In the genomic region with DNA sequence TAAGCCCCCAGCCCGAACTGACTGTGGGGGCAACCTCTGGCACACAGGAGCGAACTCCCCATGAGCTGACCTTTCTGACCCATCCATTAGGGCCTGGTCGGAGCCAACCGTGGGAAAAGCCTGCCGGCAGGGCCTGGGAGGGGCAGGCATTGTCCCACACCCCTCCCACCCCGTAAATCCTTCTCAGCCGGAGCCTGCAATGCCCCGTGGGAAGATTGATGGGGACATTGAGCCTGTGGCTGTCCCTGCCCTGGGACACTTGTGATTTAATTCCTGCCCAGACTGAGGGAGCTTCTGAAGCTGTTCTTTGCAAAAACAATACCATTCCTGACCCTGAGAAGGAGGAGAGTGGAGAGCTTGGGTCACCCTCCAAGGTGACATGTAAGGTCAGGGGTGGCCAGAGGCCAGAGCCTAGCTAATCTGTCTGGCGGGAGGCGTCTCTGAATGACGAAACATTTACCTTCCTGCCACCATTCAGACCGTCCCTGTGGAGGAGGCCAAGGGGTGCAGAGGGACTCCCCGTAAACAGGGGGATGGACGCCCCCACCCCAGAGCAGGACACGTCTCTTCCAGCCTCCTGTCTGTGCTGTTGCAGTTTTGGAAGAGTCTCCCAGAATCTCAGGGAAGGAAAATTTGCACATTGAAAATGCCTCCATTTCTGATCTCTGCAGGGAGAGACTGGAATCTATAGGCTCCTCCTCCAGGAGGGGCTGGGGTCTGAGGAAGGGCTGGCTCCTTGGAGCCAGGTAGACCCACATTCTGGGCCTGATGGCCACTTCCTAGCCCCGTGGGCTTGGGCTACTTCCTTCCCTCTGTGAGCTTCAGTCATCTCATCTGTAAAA, we compare ENCODE assay signal across 21 cellular contexts. TPM values are rescaled to one million over a fixed set of nuclear protein-coding genes. Genes with fewer than 3 reads are reported as not detected.
DNase-seq lines count a peak whose midpoint lies in the region; FAIRE-seq and TF ChIP-seq lines count a peak whose summit lies in the region.
"Had no signal": no experiment of that assay in that cellular context is flagged by ENCODE, and none has a peak within 500 bp of the region (broad histone marks: within the 10 kb centered on the region; RNA-seq: fewer than 3 reads in every experiment).

No MANE protein-coding gene starts in this region.

- peaks cover 24% of the 10 kb centered on the region for H3F3A ChIP-seq in MM.1S (ENCODE audit: insufficient read depth, low read length)

- TF ChIP-seq CTCF in MM.1S (IDR thresholded peaks at IDR 0.05; ENCODE audit: low read length) = no peak
- TF ChIP-seq CTCF in chondrocyte (IDR thresholded peaks at IDR 0.05) = no peak
- no peak for TF ChIP-seq CTCF in suprapubic skin (IDR thresholded peaks at IDR 0.05)
- TF ChIP-seq CTCF in GM13977 (IDR thresholded peaks at IDR 0.05; ENCODE audit: extremely low read depth, insufficient read depth, missing control alignments) = no peak

- H3K9me3 ChIP-seq in MM.1S (replicated peaks; ENCODE audit: insufficient read depth, low read length) (no peaks in the 10 kb centered on the region), mesodermal cell (ENCODE audit: control insufficient read depth, low read length) (no peaks in the 10 kb centered on the region), suprapubic skin (no peaks in the 10 kb centered on the region)
- H3K9me3 ChIP-seq: Caco-2, HAP-1, right lobe of liver, thoracic aorta had no signal

- H3K27me3 Mint-ChIP-seq in chondrocyte (ENCODE audit: low read depth) = no peaks in the 10 kb centered on the region
- H3K27me3 Mint-ChIP-seq: activated CD4-positive, alpha-beta T cell treated with anti-CD3 and anti-CD28 coated beads, Interleukin-2, amount 10 ng/mL, durations not matched to agents 7 days and 5 days; activated naive CD4-positive, alpha-beta T cell treated with anti-CD3 and anti-CD28 coated beads, Interleukin-2, amount 50 U/mL, for 24 hours had no signal

- in situ Hi-C loops in GM13977 (cut with MboI; ENCODE audit: low pct_unique_long_range_greater_than_20kb, low sequenced_read_pairs, unreplicated experiment) = no loop called here

- peaks cover 52% of the 10 kb centered on the region for H3K4me1 Mint-ChIP-seq in chondrocyte (ENCODE audit: low read depth)
- H3K4me1 Mint-ChIP-seq: activated naive CD4-positive, alpha-beta T cell treated with anti-CD3 and anti-CD28 coated beads, Interleukin-2, amount 50 U/mL, for 24 hours had no signal

- peak overlapping the region; percentile 74 for H3K27ac Mint-ChIP-seq in chondrocyte (ENCODE audit: unreplicated experiment)
- H3K27ac Mint-ChIP-seq: activated CD4-positive, alpha-beta T cell treated with anti-CD3 and anti-CD28 coated beads, Interleukin-2, amount 10 ng/mL, durations not matched to agents 7 days and 5 days; activated naive CD4-positive, alpha-beta T cell treated with anti-CD3 and anti-CD28 coated beads, Interleukin-2, amount 50 U/mL, for 24 hours; naive thymus-derived CD8-positive, alpha-beta T cell had no signal

- H3K9ac ChIP-seq in MM.1S (ENCODE audit: low read length) = no peak overlapping the region

- no peak for TF ChIP-seq EP300 in suprapubic skin (IDR thresholded peaks at IDR 0.05)

- 74 to 89% methylated on average over 9 to 11 of the region's 16 CpGs for WGBS in mesodermal cell (ENCODE audit: insufficient coverage in 2 of 2), 2 experiments
- WGBS in suprapubic skin = 37% methylated on average over 8 of the region's 16 CpGs

- H3K9me3 Mint-ChIP-seq in chondrocyte (ENCODE audit: low read depth) = no peaks in the 10 kb centered on the region
- H3K9me3 Mint-ChIP-seq: activated CD4-positive, alpha-beta T cell treated with anti-CD3 and anti-CD28 coated beads, Interleukin-2, amount 10 ng/mL, durations not matched to agents 7 days and 5 days; activated naive CD4-positive, alpha-beta T cell treated with anti-CD3 and anti-CD28 coated beads, Interleukin-2, amount 50 U/mL, for 24 hours; naive thymus-derived CD8-positive, alpha-beta T cell had no signal

- DNase-seq in MM.1S (no peak), chondrocyte (ENCODE audit: low spot score) (peak; percentile 54), suprapubic skin (ENCODE audit: low spot score in 2 of 2) (peak in 1 of 2 donors; percentile 43), GM13977 (ENCODE audit: low spot score) (no peak), urothelium cell line (ENCODE audit: low spot score) (no peak), NCI-H774 (lab: John Stamatoyannopoulos, UW) (no peak)
- DNase-seq: activated CD4-positive, alpha-beta T cell treated with anti-CD3 and anti-CD28 coated beads, Interleukin-2, amount 10 ng/mL, durations not matched to agents 7 days and 5 days; effector CD4-positive, alpha-beta T cell; naive thymus-derived CD8-positive, alpha-beta T cell; NCI-H2029; NCI-H748 treated with DMSO at 0.1 percent for 48 hours; PC-9; stimulated activated CD4-positive, alpha-beta T cell treated with anti-CD3 and anti-CD28 coated beads, Interleukin-2, amount 100 ng/mL, for 24 hours had no signal

- no peaks in the 10 kb centered on the region for H4K20me1 ChIP-seq in MM.1S (ENCODE audit: insufficient read depth, low read length)

- no peak for TF ChIP-seq POLR2A in suprapubic skin (IDR thresholded peaks at IDR 0.05)

- peak overlapping the region; percentile 93; the same call in 1 of the 2 replicates for H3K27ac ChIP-seq in MM.1S (ENCODE audit: low read length)
- H3K27ac ChIP-seq in mesodermal cell (ENCODE audit: low read depth, low read length, severe bottlenecking) = peak overlapping the region; percentile 82
- H3K27ac ChIP-seq in suprapubic skin = peak overlapping the region; percentile 26
- H3K27ac ChIP-seq: PC-9, right lobe of liver, thoracic aorta had no signal

- no peaks in the 10 kb centered on the region for H3K9me2 ChIP-seq in MM.1S (replicated peaks; ENCODE audit: insufficient read depth, low read length)

- no peaks in the 10 kb centered on the region for H3K79me2 ChIP-seq in MM.1S (ENCODE audit: low read length)

- no peaks in the 10 kb centered on the region for H3K27me3 ChIP-seq in MM.1S (replicated peaks; ENCODE audit: insufficient read depth, low read length)
- H3K27me3 ChIP-seq in suprapubic skin = no peaks in the 10 kb centered on the region
- H3K27me3 ChIP-seq: right lobe of liver had no signal

- no peaks in the 10 kb centered on the region for H3K36me3 ChIP-seq in MM.1S (replicated peaks; ENCODE audit: insufficient read depth, low read length)
- no peaks in the 10 kb centered on the region for H3K36me3 ChIP-seq in mesodermal cell (ENCODE audit: control insufficient read depth, insufficient read depth, low read length)
- H3K36me3 ChIP-seq in suprapubic skin = no peaks in the 10 kb centered on the region
- H3K36me3 ChIP-seq: HAP-1, right lobe of liver, thoracic aorta had no signal

- H3K4me3 Mint-ChIP-seq in chondrocyte (ENCODE audit: unreplicated experiment) = no peak overlapping the region
- H3K4me3 Mint-ChIP-seq: activated CD4-positive, alpha-beta T cell treated with anti-CD3 and anti-CD28 coated beads, Interleukin-2, amount 10 ng/mL, durations not matched to agents 7 days and 5 days; activated naive CD4-positive, alpha-beta T cell treated with anti-CD3 and anti-CD28 coated beads, Interleukin-2, amount 50 U/mL, for 24 hours; naive thymus-derived CD8-positive, alpha-beta T cell had no signal

- no peak for FAIRE-seq in urothelium cell line (lab: Jason Lieb, UNC)
- FAIRE-seq: G401.6, GM12892 had no signal

- H3K4me3 ChIP-seq in MM.1S (ENCODE audit: low read length) (no peak overlapping the region), mesodermal cell (ENCODE audit: extremely low read depth, insufficient read depth, low read length, poor library complexity, severe bottlenecking) (no peak overlapping the region), suprapubic skin (no peak overlapping the region)
- H3K4me3 ChIP-seq: HAP-1, PC-9, right lobe of liver, thoracic aorta had no signal

- no peaks in the 10 kb centered on the region for H3K36me3 Mint-ChIP-seq in chondrocyte (ENCODE audit: low read depth)
- H3K36me3 Mint-ChIP-seq: activated naive CD4-positive, alpha-beta T cell treated with anti-CD3 and anti-CD28 coated beads, Interleukin-2, amount 50 U/mL, for 24 hours; naive thymus-derived CD8-positive, alpha-beta T cell had no signal

- H3K4me2 ChIP-seq in MM.1S (ENCODE audit: low read depth, low read length) = no peak overlapping the region
- H3K4me2 ChIP-seq: PC-9 had no signal

- H3K4me1 ChIP-seq in MM.1S (ENCODE audit: low read length) (peaks cover 33% of the 10 kb centered on the region), mesodermal cell (ENCODE audit: control insufficient read depth, insufficient read depth, low read length, poor library complexity, severe bottlenecking) (peaks cover 29% of the 10 kb centered on the region), suprapubic skin (peaks cover 34% of the 10 kb centered on the region)
- H3K4me1 ChIP-seq: HAP-1, right lobe of liver had no signal

- H2AFZ ChIP-seq in MM.1S (ENCODE audit: low read length) = no peak overlapping the region
- H2AFZ ChIP-seq: PC-9 had no signal

RNA-seq across cellular contexts. Expression of a gene that starts 51.2 kb away (rescaled TPM):
- total RNA-seq in chondrocyte (30.0 to 39.2 TPM (median 33.1 TPM) in 3 replicates), suprapubic skin (10 to 100 TPM; 55.7 to 75.0 (median 67.3) TPM)
- 22.0 TPM for polyA plus RNA-seq in mesodermal cell (2013, experiment 1 of 2)
- polyA plus RNA-seq in mesodermal cell (2013, experiment 2 of 2) = 18.4 TPM

Comparison
In these comparisons a context has a peak if more than half of its experiments do, and no peak if none do; other contexts are left out.
1. H3K27ac ChIP-seq: peak in every context shown above with its lines; median percentile 93 in MM.1S; 82 in mesodermal cell; 26 in suprapubic skin.